8 cellular contexts compared by ENCODE assay signal in the genomic region with DNA sequence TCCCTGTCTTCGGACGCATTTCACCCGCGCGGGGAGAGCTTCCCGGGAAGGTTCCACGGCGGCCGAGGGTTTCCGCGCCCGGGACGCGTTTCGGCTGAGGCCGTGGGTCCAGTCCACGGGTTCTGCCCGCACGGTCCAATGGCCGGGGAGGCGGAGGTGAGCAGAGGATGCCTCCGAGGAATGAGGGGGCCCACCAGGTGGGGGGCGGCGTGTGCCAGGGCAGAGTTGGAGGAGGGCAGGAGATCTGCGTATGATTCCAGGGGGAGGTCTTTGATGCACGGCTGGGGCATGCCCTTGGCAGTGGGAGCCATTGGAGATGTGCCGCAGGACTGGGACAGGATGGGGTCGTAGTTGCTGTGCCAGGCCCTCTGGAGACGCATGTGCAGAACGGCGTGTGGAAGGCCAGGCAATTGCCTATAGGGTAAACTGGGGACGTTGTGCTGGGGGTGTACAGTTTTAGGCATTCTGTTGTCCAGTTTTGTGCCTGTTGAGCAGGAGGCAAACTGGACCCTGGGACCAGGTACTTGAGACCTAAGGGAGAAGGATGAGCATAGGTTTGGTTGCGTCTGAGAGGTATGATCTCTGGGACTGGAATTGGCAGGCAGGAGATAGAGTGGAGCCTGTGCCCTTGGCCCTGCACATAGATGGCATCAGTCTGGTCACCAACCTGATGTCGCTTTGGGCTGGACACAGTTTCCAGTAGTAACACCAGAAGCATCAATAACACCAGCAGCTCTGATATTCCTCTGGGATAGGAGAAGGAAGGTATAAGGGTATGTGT. TPM values are rescaled to one million over a fixed set of nuclear protein-coding genes. Genes with fewer than 3 reads are reported as not detected.
DNase-seq lines count a peak whose midpoint lies in the region; ATAC-seq and TF ChIP-seq lines count a peak whose summit lies in the region.

No MANE protein-coding gene starts in this region.

- TF ChIP-seq CTCF in AG04450 (IDR thresholded peaks at IDR 0.05; ENCODE audit: low read depth, low read length) (no peak), GM12865 (IDR thresholded peaks at IDR 0.05; ENCODE audit: insufficient read depth, low read depth, low read length, missing control alignments) (no peak), epithelial cell of esophagus (IDR thresholded peaks at IDR 0.05; ENCODE audit: insufficient read depth, low read depth, low read length, missing control alignments) (no peak)

- peaks cover 7% of the 10 kb centered on the region for H3K36me3 Mint-ChIP-seq in IgD-negative memory B cell
- peaks cover 3% of the 10 kb centered on the region for H3K36me3 Mint-ChIP-seq in T-helper 17 cell (ENCODE audit: low read depth)
- H3K36me3 Mint-ChIP-seq in naive thymus-derived CD4-positive, alpha-beta T cell, result peaks cover 0 to 10% (median 4%) of the 10 kb centered on the region in 5 donors

- no peaks in the 10 kb centered on the region for H3K27me3 ChIP-seq in AG04450 (ENCODE audit: control insufficient read depth, insufficient read depth, low read length)
- H3K27me3 ChIP-seq in naive thymus-derived CD4-positive, alpha-beta T cell (ENCODE audit: control insufficient read depth in 2 of 2, insufficient read depth in 2 of 2, low read length in 2 of 2), result no peaks in the 10 kb centered on the region

- CTCF ChIA-PET in AG04450 (lab: Charles Lee), result interaction anchor here (1.5 kb wide), 1 partner anchor 110 kb away, joined by 6 read pairs; no protein-coding TSS in a partner anchor
- CTCF ChIA-PET in naive thymus-derived CD4-positive, alpha-beta T cell (lab: Charles Lee), result no interaction called here

- H3K27me3 Mint-ChIP-seq in IgD-negative memory B cell (no peaks in the 10 kb centered on the region), T-helper 17 cell (no peaks in the 10 kb centered on the region)
- H3K27me3 Mint-ChIP-seq in naive thymus-derived CD4-positive, alpha-beta T cell, result no peaks in the 10 kb centered on the region

- DNase-seq in AG04450 (ENCODE audit: low read depth, low spot score) (no peak), GM12865 (ENCODE audit: low read depth) (peak; percentile 43), T-helper 17 cell (no peak), epithelial cell of esophagus (ENCODE audit: low read depth) (peak; percentile 38), GM19238 (ENCODE audit: insufficient read length, low spot score) (no peak), cortex of kidney (lab: John Stamatoyannopoulos, UW) (no peak)
- DNase-seq in naive thymus-derived CD4-positive, alpha-beta T cell, result peak in 1 of 9 donors; percentile 37

- H3K4me3 ChIP-seq in AG04450 (ENCODE audit: low read depth, low read length) (peak overlapping the region; percentile 96), GM12865 (ENCODE audit: low read depth, low read length) (peak overlapping the region; percentile 86), epithelial cell of esophagus (ENCODE audit: low read length) (peak overlapping the region; percentile 90)
- H3K4me3 ChIP-seq in naive thymus-derived CD4-positive, alpha-beta T cell (ENCODE audit: low read length), result peak overlapping the region; percentile 96

- H3K4me3 Mint-ChIP-seq in IgD-negative memory B cell, result peak overlapping the region; percentile 97 to 99 (median 98)
- peak overlapping the region; percentile 96 for H3K4me3 Mint-ChIP-seq in T-helper 17 cell
- peak overlapping the region; percentile 82 to 98 (median 95) for H3K4me3 Mint-ChIP-seq in naive thymus-derived CD4-positive, alpha-beta T cell

- intact Hi-C loops in naive thymus-derived CD4-positive, alpha-beta T cell (cut with micrococcal nuclease), result loop anchor here (2.0 to 10.0 kb wide), 4 partner anchors 62 to 594 kb away; partner anchors contain the start of genes ZNF552 (in 1 of the 2) and ZNF8 (in 1 of the 2)

- peaks cover 12 to 15% of the 10 kb centered on the region in 2 donors for H3K4me1 ChIP-seq in naive thymus-derived CD4-positive, alpha-beta T cell (ENCODE audit: control insufficient read depth in 2 of 2, insufficient read depth in 2 of 2, low read length in 2 of 2)

- peaks cover 0 to 1% (median 0%) of the 10 kb centered on the region in 3 donors for H3K9me3 Mint-ChIP-seq in IgD-negative memory B cell
- no peaks in the 10 kb centered on the region for H3K9me3 Mint-ChIP-seq in naive thymus-derived CD4-positive, alpha-beta T cell

- H3K27ac ChIP-seq in AG04450 (ENCODE audit: low read depth, low read length), result peak overlapping the region; percentile 52
- peak overlapping the region; percentile 87 for H3K27ac ChIP-seq in naive thymus-derived CD4-positive, alpha-beta T cell (ENCODE audit: low read depth, low read length)

- POLR2A ChIA-PET in AG04450 (lab: Yijun Ruan, JAX), result interaction anchor here (0.6 to 1.4 kb wide), 11 partner anchors 9 to 134 kb away, joined by 3 to 10 read pairs (median 4); partner anchors contain the start of genes TRIM28, ZBTB45, ZNF132 and ZNF324B
- POLR2A ChIA-PET in naive thymus-derived CD4-positive, alpha-beta T cell (lab: Charles Lee), result interaction anchor here (0.7 to 1.4 kb wide), 15 partner anchors 9 to 1120 kb away, joined by 3 to 8 read pairs (median 4); partner anchors contain the start of genes RPS5, ZBTB45, ZNF132 and ZNF324B

- H3K27ac Mint-ChIP-seq in IgD-negative memory B cell (peak overlapping the region in 2 of 3 donors; percentile 46 to 74), T-helper 17 cell (peak overlapping the region; percentile 93)
- peak overlapping the region; percentile 7 to 93 (median 78) for H3K27ac Mint-ChIP-seq in naive thymus-derived CD4-positive, alpha-beta T cell

- H3K4me1 Mint-ChIP-seq in IgD-negative memory B cell, result peaks cover 15 to 24% (median 22%) of the 10 kb centered on the region in 3 donors
- peaks cover 29% of the 10 kb centered on the region for H3K4me1 Mint-ChIP-seq in T-helper 17 cell
- peaks cover 5 to 45% (median 30%) of the 10 kb centered on the region in 7 donors for H3K4me1 Mint-ChIP-seq in naive thymus-derived CD4-positive, alpha-beta T cell

- H3K9me3 ChIP-seq in AG04450 (ENCODE audit: control insufficient read depth, insufficient read depth, low read length) (no peaks in the 10 kb centered on the region; the same call in 1 of the 2 replicates), T-helper 17 cell (ENCODE audit: control insufficient read depth, low read length, poor library complexity, severe bottlenecking) (no peaks in the 10 kb centered on the region)
- H3K9me3 ChIP-seq in naive thymus-derived CD4-positive, alpha-beta T cell (ENCODE audit: control insufficient read depth in 2 of 3, low read length in 3 of 3), result no peaks in the 10 kb centered on the region

- ATAC-seq in T-helper 17 cell, result no peak
- no peak for ATAC-seq in naive thymus-derived CD4-positive, alpha-beta T cell

- peaks cover 0 to 5% (median 0%) of the 10 kb centered on the region in 3 experiments for H3K36me3 ChIP-seq in naive thymus-derived CD4-positive, alpha-beta T cell (ENCODE audit: control insufficient read depth in 2 of 3, insufficient read depth in 3 of 3, low read length in 3 of 3)

RNA-seq across cellular contexts. Expression of gene ZNF584, which starts 0.8 kb away (rescaled TPM):
- 11.9 and 14.3 TPM in 2 replicates for polyA plus RNA-seq in AG04450 (2011; rRNA removed)
- polyA minus RNA-seq in AG04450 (2011; rRNA and poly(A)+ RNA removed), result 13.9 and 15.7 TPM in 2 replicates
- 3.5 TPM for polyA plus RNA-seq in IgD-negative memory B cell
- total RNA-seq in T-helper 17 cell, result 1 to 10 TPM; 3.0 to 5.4 TPM
- 10 to 100 TPM in 1 of 5 experiments, 1 to 10 TPM in 4; 4.2 to 12.1 (median 8.8) TPM for total RNA-seq in naive thymus-derived CD4-positive, alpha-beta T cell
- 1 to 10 TPM; 6.5 to 7.0 TPM for polyA plus RNA-seq in naive thymus-derived CD4-positive, alpha-beta T cell

RNA-seq across cellular contexts. Expression of gene RNF225, which starts 13.7 kb away (rescaled TPM):
- not detected in 2 replicates for polyA plus RNA-seq in AG04450 (2011; rRNA removed)
- not detected in 2 replicates for polyA minus RNA-seq in AG04450 (2011; rRNA and poly(A)+ RNA removed)
- not detected for polyA plus RNA-seq in IgD-negative memory B cell
- not detected for total RNA-seq in T-helper 17 cell
- total RNA-seq in naive thymus-derived CD4-positive, alpha-beta T cell, result under 1 TPM in 4 of 5 experiments, not detected in 1; 0.32 to 0.53 (median 0.50) TPM
- not detected for polyA plus RNA-seq in naive thymus-derived CD4-positive, alpha-beta T cell

RNA-seq across cellular contexts. Expression of gene RPS5, which starts 22.1 kb away (rescaled TPM):
- polyA plus RNA-seq in AG04450 (2011; rRNA removed), result 1,927 and 2,646 TPM in 2 replicates
- 1,056 and 1,413 TPM in 2 replicates for polyA minus RNA-seq in AG04450 (2011; rRNA and poly(A)+ RNA removed)
- polyA plus RNA-seq in IgD-negative memory B cell, result 1,545 TPM
- 1,000 to 10,000 TPM; 1,065 to 1,239 TPM for total RNA-seq in T-helper 17 cell
- total RNA-seq in naive thymus-derived CD4-positive, alpha-beta T cell, result 1,000 to 10,000 TPM in 4 of 5 experiments, 100 to 1,000 TPM in 1; 911 to 1,684 (median 1,502) TPM
- polyA plus RNA-seq in naive thymus-derived CD4-positive, alpha-beta T cell, result 1,000 to 10,000 TPM; 1,774 to 1,925 TPM

RNA-seq across cellular contexts. Expression of gene ZNF837, which starts 28.4 kb away (rescaled TPM):
- 0.33 and 0.37 TPM in 2 replicates for polyA plus RNA-seq in AG04450 (2011; rRNA removed)
- 0.17 and 0.32 TPM in 2 replicates for polyA minus RNA-seq in AG04450 (2011; rRNA and poly(A)+ RNA removed)
- 8.0 TPM for polyA plus RNA-seq in IgD-negative memory B cell
- 1 to 10 TPM; 1.2 to 1.6 TPM for total RNA-seq in T-helper 17 cell
- 1 to 10 TPM; 1.4 to 4.3 (median 2.4) TPM for total RNA-seq in naive thymus-derived CD4-positive, alpha-beta T cell
- 10 to 100 TPM in 1 of 2 donors, 1 to 10 TPM in 1; 6.9 to 15.6 TPM for polyA plus RNA-seq in naive thymus-derived CD4-positive, alpha-beta T cell

RNA-seq across cellular contexts. Expression of gene ZNF132, which starts 30.8 kb away (rescaled TPM):
- polyA plus RNA-seq in AG04450 (2011; rRNA removed) (4.6 and 4.8 TPM in 2 replicates), IgD-negative memory B cell (0.53 TPM)
- polyA minus RNA-seq in AG04450 (2011; rRNA and poly(A)+ RNA removed), result 12.4 and 15.5 TPM in 2 replicates
- total RNA-seq in T-helper 17 cell, result 1 to 10 TPM in 1 of 2 donors, under 1 TPM in 1; 0.76 to 1.7 TPM
- total RNA-seq in naive thymus-derived CD4-positive, alpha-beta T cell, result 10 to 100 TPM in 2 of 5 experiments, 1 to 10 TPM in 3; 1.2 to 12.9 (median 4.9) TPM
- polyA plus RNA-seq in naive thymus-derived CD4-positive, alpha-beta T cell, result 1 to 10 TPM; 2.4 to 3.6 TPM

Comparison
In these comparisons a context has a peak if more than half of its experiments do, and no peak if none do; other contexts are left out.
1. DNase-seq: peak in GM12865 (single experiment) and epithelial cell of esophagus (single experiment); none in AG04450 (single experiment), T-helper 17 cell (0 of 3), GM19238 (single experiment) and cortex of kidney (single experiment).
2. Peak in every context shown above with its lines, with median percentiles within 50 percentile points of each other: H3K4me3 ChIP-seq, H3K27ac Mint-ChIP-seq and H3K4me3 Mint-ChIP-seq.